10 cellular contexts compared by ENCODE assay signal in genomic region chr4:123127218-123127617, GRCh38.
DNase-seq lines count a peak whose midpoint lies in the region; ATAC-seq, FAIRE-seq and TF ChIP-seq lines count a peak whose summit lies in the region.
"Had no signal": no experiment of that assay in that cellular context is flagged by ENCODE, and none has a peak within 500 bp of the region (broad histone marks: within the 10 kb centered on the region; RNA-seq: fewer than 3 reads in every experiment).

No MANE protein-coding gene starts in this region.

- no peak for TF ChIP-seq EP300 in Ishikawa (IDR thresholded peaks at IDR 0.05; ENCODE audit: borderline replicate concordance)
- TF ChIP-seq EP300 in K562 (IDR thresholded peaks at IDR 0.05; ENCODE audit: low read length) = no peak

- H3K4me1 ChIP-seq in A673 (ENCODE audit: insufficient read depth, low read length, poor library complexity, severe bottlenecking) (peaks cover 23% of the 10 kb centered on the region), K562 (replicated peaks in 1 of 2; ENCODE audit: control insufficient read depth in 2 of 2, insufficient read depth in 2 of 2, low read length in 2 of 2) (no peaks in the 10 kb centered on the region)

- no peaks in the 10 kb centered on the region for H4K20me1 ChIP-seq in K562 (replicated peaks; ENCODE audit: control insufficient read depth, insufficient read depth, low read length)

- TF ChIP-seq POLR2A in K562 (conservative IDR thresholded peaks at IDR 0.05) = no peak

- H3K9ac ChIP-seq in K562 (ENCODE audit: insufficient read depth in 1 of 2, low read depth in 2 of 2, low read length in 2 of 2) = no peak overlapping the region

- H3K27me3 ChIP-seq in A673 (replicated peaks; ENCODE audit: insufficient read depth, low read depth, low read length, poor library complexity) = no peaks in the 10 kb centered on the region
- no peaks in the 10 kb centered on the region for H3K27me3 ChIP-seq in K562 (ENCODE audit: control insufficient read depth in 2 of 2, insufficient read depth in 2 of 2, low read length in 2 of 2)

- no peaks in the 10 kb centered on the region for H3K9me1 ChIP-seq in K562 (ENCODE audit: control insufficient read depth, insufficient read depth, low read length)

- TF ChIP-seq CTCF in A673 (conservative IDR thresholded peaks at IDR 0.05; ENCODE audit: low read depth, low read length) (peak; percentile 62; the same call in 1 of the 2 replicates), K562 (IDR thresholded peaks at IDR 0.05 in 2 of 3, conservative IDR thresholded peaks at IDR 0.05 in 1 of 3; ENCODE audit: insufficient read depth in 2 of 3, low read depth in 1 of 3, low read length in 3 of 3) (peak in 1 of 3 experiments; percentile 39; a peak in 2 of 6 replicates)

- 75% methylated on average over 1 of the region's 1 CpG for WGBS in K562 (ENCODE audit: insufficient coverage, low coverage, missing lambda C conversion rate)

- no peak for ATAC-seq in K562
- ATAC-seq in HG02763 (IDR thresholded peaks at IDR 0.05; ENCODE audit: unreplicated experiment) = no peak
- ATAC-seq in HG03280 (IDR thresholded peaks at IDR 0.05; ENCODE audit: unreplicated experiment) = no peak

- H2AFZ ChIP-seq in K562 (ENCODE audit: low read depth, low read length) = no peak overlapping the region

- POLR2A ChIA-PET in A673 (lab: Charles Lee; ENCODE audit: low non-redundant PET) = no interaction called here
- POLR2A ChIA-PET in K562 (lab: Yijun Ruan, JAX) = no interaction called here

- in situ Hi-C loops in K562 (cut with MboI) = no loop called here

- TF ChIP-seq RAD21 in Ishikawa (IDR thresholded peaks at IDR 0.05; ENCODE audit: low read depth) = peak; percentile 45
- peak; percentile 29 to 43 for TF ChIP-seq RAD21 in K562 (CRISPR knock-in tag; conservative IDR thresholded peaks at IDR 0.05 in 1 of 2, IDR thresholded peaks at IDR 0.05 in 1 of 2)

- H3K9me3 ChIP-seq in A673 (ENCODE audit: low read depth, low read length, poor library complexity, severe bottlenecking) (no peaks in the 10 kb centered on the region), K562 (replicated peaks; ENCODE audit: control insufficient read depth, insufficient read depth, low read depth, low read length) (no peaks in the 10 kb centered on the region)

- CTCF ChIA-PET in A673 (lab: Charles Lee) (interaction anchor here (0.6 to 1.0 kb wide), 2 partner anchors 262 to 642 kb away, joined by 3 to 5 read pairs; no protein-coding TSS in a partner anchor), K562 (lab: Yijun Ruan, JAX; ENCODE audit: low intra/inter-chr PET ratio) (no interaction called here)

- peak; percentile 55 for DNase-seq in A673 (ENCODE audit: low spot score)
- DNase-seq in K562 (ENCODE audit: extremely low read depth in 1 of 4, low spot score in 3 of 4) = no peak
- peak; percentile 4 for DNase-seq in kidney glomerular epithelial cell (lab: John Stamatoyannopoulos, UW)
- no peak for DNase-seq in GOT3 (lab: John Stamatoyannopoulos, UW)
- DNase-seq in activated effector memory CD4-positive, alpha-beta T cell treated with anti-CD3 and anti-CD28 coated beads, Interleukin-2, amount 50 U/mL, for 16 hours = no peak
- DNase-seq: activated T-cell treated with anti-CD3 and anti-CD28 coated beads for 4 hours, DND-41 had no signal

- H3K4me3 ChIP-seq in A673 (ENCODE audit: low read depth, low read length, poor library complexity, severe bottlenecking) (no peak overlapping the region), K562 (no peak overlapping the region)

- H3K4me2 ChIP-seq in K562 (ENCODE audit: insufficient read depth, low read length) = no peak overlapping the region

- BruUV-seq in A673 (replicated peaks; lab: Mats Ljungman, UMichigan) (no TSS peak), K562 (replicated peaks; lab: Mats Ljungman, UMichigan) (no TSS peak)

- H3K79me2 ChIP-seq in K562 (ENCODE audit: control insufficient read depth, insufficient read depth, low read length) = no peaks in the 10 kb centered on the region

- intact Hi-C loops in A673 (cut with micrococcal nuclease; ENCODE audit: unreplicated experiment) (loop anchor here (2.0 to 5.0 kb wide), 4 partner anchors 270 to 985 kb away; partner anchors contain the start of gene SPRY1), K562 (cut with micrococcal nuclease) (no loop called here)

- H3K27ac ChIP-seq in A673 (ENCODE audit: low read depth, low read length, poor library complexity, severe bottlenecking) (peak overlapping the region; percentile 72), K562 (ENCODE audit: extremely low read depth, low read depth, low read length) (no peak overlapping the region)

- no peak for FAIRE-seq in K562 (lab: Jason Lieb, UNC)

- H3K36me3 ChIP-seq in A673 (ENCODE audit: insufficient read depth, low read length, poor library complexity, severe bottlenecking) (no peaks in the 10 kb centered on the region), K562 (ENCODE audit: control insufficient read depth, insufficient read depth, low read length) (no peaks in the 10 kb centered on the region; the same call in 2 of the 3 replicates)

TF ChIP-seq in Ishikawa, 13 proteins besides CTCF, POLR2A, EP300 and RAD21:
- TF ChIP-seq EGR1 (IDR thresholded peaks at IDR 0.05) (no peak), REST (IDR thresholded peaks at IDR 0.05; ENCODE audit: low read depth) (no peak)

TF ChIP-seq in K562, 482 proteins besides CTCF, POLR2A, EP300 and RAD21:
- TF ChIP-seq THAP7 (CRISPR knock-in tag; IDR thresholded peaks at IDR 0.05) (no peak), ZNF518B (CRISPR knock-in tag; IDR thresholded peaks at IDR 0.05) (no peak), SRSF9 (IDR thresholded peaks at IDR 0.05; ENCODE audit: borderline replicate concordance, low read depth, low read length) (no peak), EHMT2 (IDR thresholded peaks at IDR 0.05) (no peak), FOXA3 (CRISPR knock-in tag; conservative IDR thresholded peaks at IDR 0.05 in 1 of 2, IDR thresholded peaks at IDR 0.05 in 1 of 2) (no peak), RNF219 (CRISPR knock-in tag; IDR thresholded peaks at IDR 0.05) (no peak), POLR2B (IDR thresholded peaks at IDR 0.05; ENCODE audit: low read depth, partially characterized antibody) (no peak), ZC3H8 (IDR thresholded peaks at IDR 0.05) (no peak), RBM25 (IDR thresholded peaks at IDR 0.05; ENCODE audit: low read depth, low read length, severe bottlenecking) (no peak)

Comparison
In these comparisons a context has a peak if more than half of its experiments do, and no peak if none do; other contexts are left out.
1. DNase-seq: peak in A673 (single experiment) and kidney glomerular epithelial cell (single experiment); none in K562 (0 of 4), GOT3 (single experiment) and activated effector memory CD4-positive, alpha-beta T cell treated with anti-CD3 and anti-CD28 coated beads, Interleukin-2, amount 50 U/mL, for 16 hours (single experiment).